ENCODE assay signal across 14 cellular contexts in genomic region chr16:71360378-71360777, GRCh38. TPM values are rescaled to one million over a fixed set of nuclear protein-coding genes. Genes with fewer than 3 reads are reported as not detected.
DNase-seq lines count a peak whose midpoint lies in the region; ATAC-seq, FAIRE-seq and TF ChIP-seq lines count a peak whose summit lies in the region.
"Had no signal": no experiment of that assay in that cellular context is flagged by ENCODE, and none has a peak within 500 bp of the region (broad histone marks: within the 10 kb centered on the region; RNA-seq: fewer than 3 reads in every experiment).

No MANE protein-coding gene starts in this region.

- no peaks in the 10 kb centered on the region for H3K36me3 Mint-ChIP-seq in astrocyte (ENCODE audit: low read depth, unreplicated experiment)
- H3K36me3 Mint-ChIP-seq: mesothelial cell of epicardium had no signal

- H3K9ac ChIP-seq in astrocyte (ENCODE audit: low read length): no peak overlapping the region

- no peaks in the 10 kb centered on the region for H4K20me1 ChIP-seq in astrocyte (ENCODE audit: insufficient read depth, low read length)

- peaks cover 7% of the 10 kb centered on the region for H3K27me3 ChIP-seq in astrocyte (ENCODE audit: insufficient read depth, low read length)

- in situ Hi-C loops in ACHN (cut with HindIII; ENCODE audit: low pct_ligation_motif_present, low pct_unique_long_range_greater_than_20kb, low sequenced_read_pairs): no loop called here

- peaks cover 24% of the 10 kb centered on the region for H3K27me3 Mint-ChIP-seq in astrocyte (ENCODE audit: low read depth, unreplicated experiment)

- H3K9me3 ChIP-seq in astrocyte (ENCODE audit: insufficient read depth, low read depth, low read length): no peaks in the 10 kb centered on the region

- H3K4me3 Mint-ChIP-seq in astrocyte (ENCODE audit: unreplicated experiment): peak overlapping the region; percentile 18
- H3K4me3 Mint-ChIP-seq: activated B cell treated with CpG ODN at 0.5 μM for 24 hours; activated naive CD4-positive, alpha-beta T cell treated with anti-CD3 and anti-CD28 coated beads for 36 hours; mesothelial cell of epicardium had no signal

- no peaks in the 10 kb centered on the region for H3K79me2 ChIP-seq in astrocyte (ENCODE audit: insufficient read depth, low read length)

- no peak overlapping the region for H3K27ac ChIP-seq in astrocyte (ENCODE audit: low read depth, low read length)

- no peak for TF ChIP-seq CTCF in astrocyte (IDR thresholded peaks at IDR 0.05; ENCODE audit: insufficient read depth, low read depth, low read length)

- ATAC-seq in GM21381 (IDR thresholded peaks at IDR 0.05; ENCODE audit: unreplicated experiment): no peak

- H3K4me1 Mint-ChIP-seq in astrocyte (ENCODE audit: low read depth, unreplicated experiment): peaks cover 13% of the 10 kb centered on the region

- peak overlapping the region; percentile 84 for H3K4me2 ChIP-seq in astrocyte (ENCODE audit: low read length)

- TF ChIP-seq POLR2A in GM12891 (IDR thresholded peaks at IDR 0.05; ENCODE audit: low read depth, low read length): no peak

- DNase-seq in ACHN (peak; percentile 83), HS-5 (ENCODE audit: low read depth) (peak; percentile 89), astrocyte (ENCODE audit: low read depth) (peak; percentile 95), hepatic stellate cell (ENCODE audit: low spot score) (peak; percentile 94), GM12891 (ENCODE audit: insufficient read length, low spot score) (no peak), inferior parietal cortex (ENCODE audit: extremely low spot score) (no peak), NCI-H1105 treated with DMSO at 0.1 percent for 48 hours (lab: John Stamatoyannopoulos, UW) (no peak)
- DNase-seq: activated B cell treated with CpG ODN at 0.5 μM for 24 hours; activated naive CD4-positive, alpha-beta T cell treated with anti-CD3 and anti-CD28 coated beads for 36 hours; C1 segment of cervical spinal cord; NCI-H82 had no signal

- no peak overlapping the region for H2AFZ ChIP-seq in astrocyte (ENCODE audit: low read depth, low read length)

- peak overlapping the region; percentile 48 for H3K27ac Mint-ChIP-seq in astrocyte (ENCODE audit: unreplicated experiment)
- H3K27ac Mint-ChIP-seq: activated B cell treated with CpG ODN at 0.5 μM for 24 hours; activated naive CD4-positive, alpha-beta T cell treated with anti-CD3 and anti-CD28 coated beads for 36 hours; mesothelial cell of epicardium had no signal

- peaks cover 28% of the 10 kb centered on the region for H3K4me1 ChIP-seq in astrocyte (ENCODE audit: insufficient read depth, low read length)

- no peak overlapping the region for H3K4me3 ChIP-seq in astrocyte (ENCODE audit: insufficient read depth, low read depth, low read length)

- no peaks in the 10 kb centered on the region for H3K9me3 Mint-ChIP-seq in astrocyte (ENCODE audit: unreplicated experiment)
- H3K9me3 Mint-ChIP-seq: activated B cell treated with CpG ODN at 0.5 μM for 24 hours; activated naive CD4-positive, alpha-beta T cell treated with anti-CD3 and anti-CD28 coated beads for 36 hours; mesothelial cell of epicardium had no signal

- no peaks in the 10 kb centered on the region for H3K36me3 ChIP-seq in astrocyte (ENCODE audit: insufficient read depth, low read length)

- FAIRE-seq in astrocyte (lab: Jason Lieb, UNC) (peak; percentile 88), GM12891 (lab: Jason Lieb, UNC) (no peak)
- FAIRE-seq: endometrium had no signal

TF ChIP-seq in GM12891, 5 proteins besides CTCF, POLR2A, EP300 and RAD21:
- no peak for TF ChIP-seq SPI1 (IDR thresholded peaks at IDR 0.05; ENCODE audit: low read depth, low read length)
- TF ChIP-seq POU2F2 (IDR thresholded peaks at IDR 0.05; ENCODE audit: low read depth, low read length): no peak
- TF ChIP-seq TAF1 (IDR thresholded peaks at IDR 0.05; ENCODE audit: low read depth, low read length): no peak
- TF ChIP-seq POLR2AphosphoS5 (IDR thresholded peaks at IDR 0.05; ENCODE audit: low read depth, low read length): no peak
- TF ChIP-seq PAX5 (IDR thresholded peaks at IDR 0.05; ENCODE audit: insufficient read depth, low read length, severe bottlenecking): no peak

RNA-seq across cellular contexts. Expression of gene CALB2, which starts 1.9 kb away (rescaled TPM):
- 4.2 TPM in 2 replicates for total RNA-seq in astrocyte
- polyA plus RNA-seq in GM12891 (2012; ENCODE audit: low read depth, missing spikeins): not detected
- total RNA-seq: activated B cell treated with CpG ODN at 0.5 μM for 24 hours; activated naive CD4-positive, alpha-beta T cell treated with anti-CD3 and anti-CD28 coated beads for 36 hours had no signal

Comparison
In these comparisons a context has a peak if more than half of its experiments do, and no peak if none do; other contexts are left out.
1. DNase-seq: peak in ACHN (single experiment), HS-5 (single experiment), astrocyte (single experiment) and hepatic stellate cell (single experiment); none in GM12891 (single experiment), inferior parietal cortex (single experiment) and NCI-H1105 treated with DMSO at 0.1 percent for 48 hours (single experiment).